17 cellular contexts compared by ENCODE assay signal in genomic region chr2:164792316-164793127, GRCh38. TPM values are rescaled to one million over a fixed set of nuclear protein-coding genes. Genes with fewer than 3 reads are reported as not detected.
DNase-seq lines count a peak whose midpoint lies in the region; ATAC-seq, FAIRE-seq and TF ChIP-seq lines count a peak whose summit lies in the region.
"Had no signal": no experiment of that assay in that cellular context is flagged by ENCODE, and none has a peak within 500 bp of the region (broad histone marks: within the 10 kb centered on the region; RNA-seq: fewer than 3 reads in every experiment).

No MANE protein-coding gene starts in this region.

- BruUV-seq in A673 (replicated peaks; lab: Mats Ljungman, UMichigan) = no TSS peak
- no TSS peak for BruUV-seq in endothelial cell of umbilical vein (replicated peaks; lab: Mats Ljungman, UMichigan)

- no peaks in the 10 kb centered on the region for H3K9me2 ChIP-seq in MM.1S (replicated peaks; ENCODE audit: insufficient read depth, low read length)

- no peak overlapping the region for H3K4me3 Mint-ChIP-seq in nephron
- H3K4me3 Mint-ChIP-seq in nephron progenitor cell = no peak overlapping the region
- H3K4me3 Mint-ChIP-seq: activated CD4-positive, alpha-beta memory T cell treated with anti-CD3 and anti-CD28 coated beads, Interleukin-2, amount 10 ng/mL, durations not matched to agents 7 days and 5 days; B cell; IgD-negative memory B cell had no signal

- no peak overlapping the region for H3K27ac ChIP-seq in A673 (ENCODE audit: low read depth, low read length, poor library complexity, severe bottlenecking)
- no peak overlapping the region for H3K27ac ChIP-seq in endothelial cell of umbilical vein (ENCODE audit: insufficient read depth, low read depth, low read length)
- no peak overlapping the region for H3K27ac ChIP-seq in MM.1S (ENCODE audit: low read length)
- H3K27ac ChIP-seq: parathyroid adenoma had no signal

- no peaks in the 10 kb centered on the region for H3K9me1 ChIP-seq in endothelial cell of umbilical vein (replicated peaks; ENCODE audit: control insufficient read depth, extremely low read depth, insufficient read depth, low read length)

- H3K27me3 Mint-ChIP-seq in nephron (ENCODE audit: low read depth) = no peaks in the 10 kb centered on the region
- H3K27me3 Mint-ChIP-seq in nephron progenitor cell (ENCODE audit: low read depth, poor library complexity) = no peaks in the 10 kb centered on the region
- H3K27me3 Mint-ChIP-seq: activated CD4-positive, alpha-beta memory T cell treated with anti-CD3 and anti-CD28 coated beads, Interleukin-2, amount 10 ng/mL, durations not matched to agents 7 days and 5 days; B cell; IgD-negative memory B cell had no signal

- no peaks in the 10 kb centered on the region for H3K4me1 ChIP-seq in A673 (ENCODE audit: insufficient read depth, low read length, poor library complexity, severe bottlenecking)
- peaks cover 10% of the 10 kb centered on the region for H3K4me1 ChIP-seq in endothelial cell of umbilical vein (ENCODE audit: control insufficient read depth, extremely low read depth, insufficient read depth, low read length)
- no peaks in the 10 kb centered on the region for H3K4me1 ChIP-seq in MM.1S (ENCODE audit: low read length)

- FAIRE-seq in endothelial cell of umbilical vein (lab: Jason Lieb, UNC) = peak; percentile 40
- FAIRE-seq: GM12892, urothelium cell line had no signal

- H3K4me3 ChIP-seq in A673 (ENCODE audit: low read depth, low read length, poor library complexity, severe bottlenecking) (no peak overlapping the region), endothelial cell of umbilical vein (replicated peaks in 1 of 3; ENCODE audit: insufficient read depth in 1 of 3, low read depth in 1 of 3, low read length in 3 of 3) (no peak overlapping the region), MM.1S (ENCODE audit: low read length) (no peak overlapping the region)

- no peak for TF ChIP-seq POLR2A in endothelial cell of umbilical vein (IDR thresholded peaks at IDR 0.05; ENCODE audit: low read depth, low read length)

- no peaks in the 10 kb centered on the region for H4K20me1 ChIP-seq in endothelial cell of umbilical vein (replicated peaks; ENCODE audit: control insufficient read depth, extremely low read depth, insufficient read depth, low read length)
- no peaks in the 10 kb centered on the region for H4K20me1 ChIP-seq in MM.1S (ENCODE audit: insufficient read depth, low read length)

- CTCF ChIA-PET in A673 (lab: Charles Lee) (no interaction called here), endothelial cell of umbilical vein (lab: Charles Lee) (interaction anchor here (1.9 kb wide), 1 partner anchor 49 kb away, joined by 8 read pairs; the partner anchor contains the start of gene COBLL1)

- H3K9me3 Mint-ChIP-seq in nephron = no peaks in the 10 kb centered on the region
- no peaks in the 10 kb centered on the region for H3K9me3 Mint-ChIP-seq in nephron progenitor cell
- H3K9me3 Mint-ChIP-seq: activated CD4-positive, alpha-beta memory T cell treated with anti-CD3 and anti-CD28 coated beads, Interleukin-2, amount 10 ng/mL, durations not matched to agents 7 days and 5 days; IgD-negative memory B cell had no signal

- H3K79me2 ChIP-seq in endothelial cell of umbilical vein (ENCODE audit: control insufficient read depth, insufficient read depth, low read length) (no peaks in the 10 kb centered on the region), MM.1S (ENCODE audit: low read length) (peaks cover 8% of the 10 kb centered on the region; the same call in 1 of the 2 replicates)

- TF ChIP-seq CTCF in A673 (conservative IDR thresholded peaks at IDR 0.05; ENCODE audit: low read depth, low read length) = no peak
- no peak for TF ChIP-seq CTCF in endothelial cell of umbilical vein (IDR thresholded peaks at IDR 0.05; ENCODE audit: extremely low read depth in 1 of 2, insufficient read depth in 1 of 2, low read depth in 1 of 2, low read length in 2 of 2)
- no peak for TF ChIP-seq CTCF in nephron (IDR thresholded peaks at IDR 0.05; ENCODE audit: unreplicated experiment in 3 of 3)
- TF ChIP-seq CTCF in nephron progenitor cell (IDR thresholded peaks at IDR 0.05) = no peak
- no peak for TF ChIP-seq CTCF in MM.1S (IDR thresholded peaks at IDR 0.05; ENCODE audit: low read length)

- POLR2A ChIA-PET in A673 (lab: Charles Lee; ENCODE audit: low non-redundant PET) (no interaction called here), endothelial cell of umbilical vein (lab: Charles Lee) (no interaction called here)

- H3K4me1 Mint-ChIP-seq in nephron (peaks cover 11% of the 10 kb centered on the region), nephron progenitor cell (no peaks in the 10 kb centered on the region)
- H3K4me1 Mint-ChIP-seq: activated CD4-positive, alpha-beta memory T cell treated with anti-CD3 and anti-CD28 coated beads, Interleukin-2, amount 10 ng/mL, durations not matched to agents 7 days and 5 days had no signal

- H3K4me2 ChIP-seq in endothelial cell of umbilical vein (ENCODE audit: insufficient read depth, low read length) = no peak overlapping the region
- no peak overlapping the region for H3K4me2 ChIP-seq in MM.1S (ENCODE audit: low read depth, low read length)

- H3K27ac Mint-ChIP-seq in nephron (peak overlapping the region; percentile 18 to 65 (median 57)), nephron progenitor cell (no peak overlapping the region)
- H3K27ac Mint-ChIP-seq: activated CD4-positive, alpha-beta memory T cell treated with anti-CD3 and anti-CD28 coated beads, Interleukin-2, amount 10 ng/mL, durations not matched to agents 7 days and 5 days; B cell had no signal

- H2AFZ ChIP-seq in endothelial cell of umbilical vein (ENCODE audit: low read depth, low read length) (no peak overlapping the region), MM.1S (ENCODE audit: low read length) (no peak overlapping the region)
- H2AFZ ChIP-seq: parathyroid adenoma had no signal

- H3K9me3 ChIP-seq in A673 (ENCODE audit: low read depth, low read length, poor library complexity, severe bottlenecking) (no peaks in the 10 kb centered on the region), endothelial cell of umbilical vein (replicated peaks; ENCODE audit: control insufficient read depth, insufficient read depth, low read length) (no peaks in the 10 kb centered on the region), MM.1S (replicated peaks; ENCODE audit: insufficient read depth, low read length) (no peaks in the 10 kb centered on the region)

- no peak for ATAC-seq in HG03354 (IDR thresholded peaks at IDR 0.05; ENCODE audit: poor library complexity, severe bottlenecking, unreplicated experiment)

- dilution Hi-C loops in endothelial cell of umbilical vein (cut with MboI; ENCODE audit: extremely low pct_ligation_motif_present, low sequenced_read_pairs) = no loop called here

- intact Hi-C loops in A673 (cut with micrococcal nuclease; ENCODE audit: unreplicated experiment) (no loop called here), endothelial cell of umbilical vein (cut with micrococcal nuclease) (no loop called here)

- H3K27me3 ChIP-seq in A673 (replicated peaks; ENCODE audit: insufficient read depth, low read depth, low read length, poor library complexity) (no peaks in the 10 kb centered on the region), endothelial cell of umbilical vein (ENCODE audit: control insufficient read depth in 2 of 2, insufficient read depth in 2 of 2, low read length in 2 of 2) (no peaks in the 10 kb centered on the region), MM.1S (replicated peaks; ENCODE audit: insufficient read depth, low read length) (no peaks in the 10 kb centered on the region)

- H3K9ac ChIP-seq in endothelial cell of umbilical vein (replicated peaks; ENCODE audit: extremely low read depth, insufficient read depth, low read length) (no peak overlapping the region), MM.1S (ENCODE audit: low read length) (no peak overlapping the region)
- H3K9ac ChIP-seq: parathyroid adenoma had no signal

- no peaks in the 10 kb centered on the region for H3F3A ChIP-seq in MM.1S (ENCODE audit: insufficient read depth, low read length)

- DNase-seq in A673 (ENCODE audit: low spot score) (peak; percentile 17), HS-27A (ENCODE audit: low read depth) (peak; percentile 58), endothelial cell of umbilical vein (ENCODE audit: low read depth, low spot score) (no peak), RPMI8226 (no peak), nephron progenitor cell (no peak), MM.1S (no peak)
- DNase-seq: activated CD4-positive, alpha-beta memory T cell treated with anti-CD3 and anti-CD28 coated beads, Interleukin-2, amount 10 ng/mL, durations not matched to agents 7 days and 5 days; DND-41; NCI-H146; NCI-H524 treated with DMSO at 0.1 percent for 48 hours had no signal

- no peaks in the 10 kb centered on the region for H3K36me3 ChIP-seq in A673 (ENCODE audit: insufficient read depth, low read length, poor library complexity, severe bottlenecking)
- H3K36me3 ChIP-seq in endothelial cell of umbilical vein (ENCODE audit: control insufficient read depth in 2 of 2, extremely low read depth in 1 of 2, insufficient read depth in 2 of 2, low read length in 2 of 2) = no peaks in the 10 kb centered on the region
- H3K36me3 ChIP-seq in MM.1S (replicated peaks; ENCODE audit: insufficient read depth, low read length) = no peaks in the 10 kb centered on the region

- H3K36me3 Mint-ChIP-seq in nephron (ENCODE audit: low read depth) (no peaks in the 10 kb centered on the region), nephron progenitor cell (ENCODE audit: low read depth) (no peaks in the 10 kb centered on the region)

TF ChIP-seq in endothelial cell of umbilical vein, 7 proteins besides CTCF, POLR2A, EP300 and RAD21 (continues in another document):
- TF ChIP-seq MAX (IDR thresholded peaks at IDR 0.05; ENCODE audit: insufficient read depth, insufficient read length) (no peak), EZH2 (IDR thresholded peaks at IDR 0.05; ENCODE audit: borderline replicate concordance, low read depth, low read length, severe bottlenecking) (no peak), GATA2 (IDR thresholded peaks at IDR 0.05; ENCODE audit: insufficient read depth, insufficient read length, low read depth, low read length) (no peak), FOS (IDR thresholded peaks at IDR 0.05; ENCODE audit: borderline replicate concordance, insufficient read depth, low read length) (no peak), MYC (IDR thresholded peaks at IDR 0.05; ENCODE audit: low read depth, low read length) (no peak)

RNA-seq across cellular contexts. Expression of gene COBLL1, which starts 49.1 kb away (rescaled TPM):
- total RNA-seq in A673 (2021) (4.2 and 6.6 TPM in 2 replicates), endothelial cell of umbilical vein (38.2 and 38.4 TPM in 2 replicates)
- polyA plus RNA-seq in endothelial cell of umbilical vein = 7.0 and 9.1 TPM in 2 replicates
- 8.5 and 8.6 TPM in 2 replicates for polyA plus RNA-seq in endothelial cell of umbilical vein (2011; cell fraction: cytosol; rRNA removed)
- 29.7 and 30.8 TPM in 2 replicates for polyA plus RNA-seq in endothelial cell of umbilical vein (2011; cell fraction: nucleus; rRNA removed)
- polyA plus RNA-seq in endothelial cell of umbilical vein (2012) = 9.0 and 13.4 TPM in 2 replicates
- polyA minus RNA-seq in endothelial cell of umbilical vein = 24.9 and 54.1 TPM in 2 replicates
- 8.5 TPM for polyA minus RNA-seq in endothelial cell of umbilical vein (2011; cell fraction: cytosol; rRNA and poly(A)+ RNA removed)
- polyA minus RNA-seq in endothelial cell of umbilical vein (2011; cell fraction: nucleus; rRNA and poly(A)+ RNA removed) = 123 and 182 TPM in 2 replicates
- total RNA-seq: activated CD4-positive, alpha-beta memory T cell treated with anti-CD3 and anti-CD28 coated beads, Interleukin-2, amount 10 ng/mL, durations not matched to agents 7 days and 5 days had no signal

Comparison
In these comparisons a context has a peak if more than half of its experiments do, and no peak if none do; other contexts are left out.
1. DNase-seq: peak in A673 (single experiment) and HS-27A (single experiment); none in endothelial cell of umbilical vein (single experiment), RPMI8226 (single experiment), nephron progenitor cell (single experiment) and MM.1S (single experiment).